13 cellular contexts compared by ENCODE assay signal in genomic region chr15:41882689-41883483, GRCh38. TPM values are rescaled to one million over a fixed set of nuclear protein-coding genes. Genes with fewer than 3 reads are reported as not detected.
A peak's percentile ranks its signal among the peaks of the same experiment; 100 is the strongest.
DNase-seq lines count a peak whose midpoint lies in the region; ATAC-seq, FAIRE-seq and TF ChIP-seq lines count a peak whose summit lies in the region.
"Had no signal": no experiment of that assay in that cellular context is flagged by ENCODE, and none has a peak within 500 bp of the region (broad histone marks: within the 10 kb centered on the region; RNA-seq: fewer than 3 reads in every experiment).

No MANE protein-coding gene starts in this region.

- no peak for TF ChIP-seq CTCF in WTC11 (IDR thresholded peaks at IDR 0.05)
- TF ChIP-seq CTCF in keratinocyte (optimal IDR thresholded peaks at IDR 0.05 in 1 of 3, IDR thresholded peaks at IDR 0.05 in 1 of 3, conservative IDR thresholded peaks at IDR 0.05 in 1 of 3; ENCODE audit: extremely low read depth in 1 of 3, insufficient read depth in 2 of 3, low read length in 3 of 3), result no peak

- ATAC-seq in WTC11, result no peak
- ATAC-seq in stimulated activated naive B cell treated with anti-CD40 and anti-IgM and Interleukin-4, amounts not matched to agents 10 μg/mL and 1 μg/mL and 100 μg/mL, for 72 hours (replicated peaks), result peak; percentile 39 to 52
- ATAC-seq: natural killer cell treated with Interleukin-12 subunit alpha and Interleukin-12 subunit beta and Interleukin-15 and Interleukin-18, amount 100 ng/mL, for 72 hours had no signal

- CTCF ChIA-PET in WTC11 (lab: Charles Lee), result interaction anchor here (1.0 to 2.1 kb wide), 4 partner anchors 10 to 109 kb away, joined by 3 to 14 read pairs (median 5); partner anchors contain the start of gene MAPKBP1

- no peaks in the 10 kb centered on the region for H3K36me3 Mint-ChIP-seq in WTC11
- H3K36me3 Mint-ChIP-seq in stimulated activated naive B cell treated with anti-CD40 and anti-IgM and Interleukin-4, amounts not matched to agents 10 μg/mL and 1 μg/mL and 100 μg/mL, for 72 hours, result peaks cover 0 to 3% of the 10 kb centered on the region in 2 donors
- H3K36me3 Mint-ChIP-seq: natural killer cell treated with Interleukin-12 subunit alpha and Interleukin-12 subunit beta and Interleukin-15 and Interleukin-18, amount 100 ng/mL, for 72 hours had no signal

- no peaks in the 10 kb centered on the region for H3K9me3 ChIP-seq in keratinocyte (ENCODE audit: control insufficient read depth, low read depth, low read length)
- H3K9me3 ChIP-seq: A549, tibial artery had no signal

- H3K27me3 ChIP-seq in keratinocyte (ENCODE audit: control insufficient read depth, extremely low read depth, insufficient read depth, low read length), result peaks cover 15% of the 10 kb centered on the region

- DNase-seq in NCI-H2107 treated with DMSO at 0.1 percent for 48 hours (lab: John Stamatoyannopoulos, UW; ENCODE audit: unreplicated experiment), result peak; percentile 1
- DNase-seq in NCI-H2107 (lab: John Stamatoyannopoulos, UW), result no peak
- no peak for DNase-seq in WTC11 (ENCODE audit: low spot score)
- no peak for DNase-seq in keratinocyte (ENCODE audit: low read depth, low spot score)
- DNase-seq in stimulated activated naive B cell treated with anti-CD40 and anti-IgM and Interleukin-4, amounts not matched to agents 10 μg/mL and 1 μg/mL and 100 μg/mL, for 72 hours, result no peak
- DNase-seq in activated CD8-positive, alpha-beta memory T cell treated with anti-CD3 and anti-CD28 coated beads for 24 hours, result no peak
- DNase-seq in activated CD4-positive, alpha-beta T cell treated with anti-CD3 and anti-CD28 coated beads, Interleukin-2, amount 50 U/mL, for 1 hour, result no peak
- no peak for DNase-seq in activated CD8-positive, alpha-beta memory T cell treated with anti-CD3 and anti-CD28 coated beads, Interleukin-2, amount 50 U/mL, for 4 hours
- DNase-seq: activated T-cell treated with anti-CD3 and anti-CD28 coated beads, Interleukin-2, amount 50 U/mL, for 4 hours; tibial artery had no signal

- peaks cover 33% of the 10 kb centered on the region for H3K27me3 Mint-ChIP-seq in WTC11 (ENCODE audit: low read depth)
- H3K27me3 Mint-ChIP-seq in stimulated activated naive B cell treated with anti-CD40 and anti-IgM and Interleukin-4, amounts not matched to agents 10 μg/mL and 1 μg/mL and 100 μg/mL, for 72 hours, result peaks cover 26 to 36% of the 10 kb centered on the region in 2 donors

- peak overlapping the region; percentile 25 for H3K4me2 ChIP-seq in keratinocyte (ENCODE audit: control insufficient read depth, extremely low read depth, insufficient read depth, low read depth, low read length)
- H3K4me2 ChIP-seq: A549 had no signal

- no peak overlapping the region for H3K27ac Mint-ChIP-seq in WTC11
- no peak overlapping the region for H3K27ac Mint-ChIP-seq in stimulated activated naive B cell treated with anti-CD40 and anti-IgM and Interleukin-4, amounts not matched to agents 10 μg/mL and 1 μg/mL and 100 μg/mL, for 72 hours
- H3K27ac Mint-ChIP-seq: natural killer cell treated with Interleukin-12 subunit alpha and Interleukin-12 subunit beta and Interleukin-15 and Interleukin-18, amount 100 ng/mL, for 72 hours had no signal

- no peak for FAIRE-seq in keratinocyte (lab: Jason Lieb, UNC)
- FAIRE-seq: A549, G401.6 had no signal

- H3K4me3 Mint-ChIP-seq in WTC11, result peak overlapping the region; percentile 40
- no peak overlapping the region for H3K4me3 Mint-ChIP-seq in stimulated activated naive B cell treated with anti-CD40 and anti-IgM and Interleukin-4, amounts not matched to agents 10 μg/mL and 1 μg/mL and 100 μg/mL, for 72 hours
- H3K4me3 Mint-ChIP-seq: activated T-cell treated with anti-CD3 and anti-CD28 coated beads, Interleukin-2, amount 50 U/mL, for 4 hours; natural killer cell treated with Interleukin-12 subunit alpha and Interleukin-12 subunit beta and Interleukin-15 and Interleukin-18, amount 100 ng/mL, for 72 hours had no signal

- peaks cover 7% of the 10 kb centered on the region for H3K4me1 ChIP-seq in keratinocyte (ENCODE audit: control insufficient read depth, extremely low read depth, insufficient read depth, low read length)
- H3K4me1 ChIP-seq: A549 had no signal

- no peak overlapping the region for H3K27ac ChIP-seq in keratinocyte (ENCODE audit: control insufficient read depth, insufficient read depth, low read length)
- H3K27ac ChIP-seq: A549, tibial artery had no signal

- dilution Hi-C loops in keratinocyte (cut with MboI; ENCODE audit: extremely low pct_ligation_motif_present, low sequenced_read_pairs), result no loop called here

- no peaks in the 10 kb centered on the region for H3K9me3 Mint-ChIP-seq in WTC11
- H3K9me3 Mint-ChIP-seq in stimulated activated naive B cell treated with anti-CD40 and anti-IgM and Interleukin-4, amounts not matched to agents 10 μg/mL and 1 μg/mL and 100 μg/mL, for 72 hours, result no peaks in the 10 kb centered on the region
- H3K9me3 Mint-ChIP-seq: activated T-cell treated with anti-CD3 and anti-CD28 coated beads, Interleukin-2, amount 50 U/mL, for 4 hours; natural killer cell treated with Interleukin-12 subunit alpha and Interleukin-12 subunit beta and Interleukin-15 and Interleukin-18, amount 100 ng/mL, for 72 hours had no signal

- H3K79me2 ChIP-seq in keratinocyte (ENCODE audit: control insufficient read depth, insufficient read depth, low read length), result no peaks in the 10 kb centered on the region

- no peak overlapping the region for H3K9ac ChIP-seq in keratinocyte (ENCODE audit: control insufficient read depth, extremely low read depth, insufficient read depth, low read length)

- H3K36me3 ChIP-seq in keratinocyte (ENCODE audit: control insufficient read depth in 2 of 2, extremely low read depth in 1 of 2, insufficient read depth in 2 of 2, low read length in 2 of 2), result no peaks in the 10 kb centered on the region

- POLR2A ChIA-PET in WTC11 (lab: Charles Lee), result no interaction called here

- H3K9me1 ChIP-seq in keratinocyte (ENCODE audit: control insufficient read depth, extremely low read depth, insufficient read depth, low read length), result no peaks in the 10 kb centered on the region

- no peak overlapping the region for H3K4me3 ChIP-seq in keratinocyte (ENCODE audit: control insufficient read depth in 2 of 3, extremely low read depth in 1 of 3, insufficient read depth in 2 of 3, low read depth in 1 of 3, low read length in 3 of 3)
- H3K4me3 ChIP-seq: A549 had no signal

- no peak overlapping the region for H2AFZ ChIP-seq in keratinocyte (ENCODE audit: control insufficient read depth, low read length)

- peaks cover 8% of the 10 kb centered on the region for H3K4me1 Mint-ChIP-seq in WTC11
- H3K4me1 Mint-ChIP-seq in stimulated activated naive B cell treated with anti-CD40 and anti-IgM and Interleukin-4, amounts not matched to agents 10 μg/mL and 1 μg/mL and 100 μg/mL, for 72 hours, result peaks cover 20 to 30% of the 10 kb centered on the region in 2 donors

- no peaks in the 10 kb centered on the region for H4K20me1 ChIP-seq in keratinocyte (ENCODE audit: control insufficient read depth, extremely low read depth, insufficient read depth, low read length)

TF ChIP-seq in WTC11, 78 proteins besides CTCF, POLR2A, EP300 and RAD21:
- TF ChIP-seq KAT7 (CRISPR knock-in tag; IDR thresholded peaks at IDR 0.05; ENCODE audit: borderline replicate concordance), result no peak
- 0 out of 2 replicates have a peak, but pooled peaks have one; percentile 29 for TF ChIP-seq MYBL2 (CRISPR knock-in tag; IDR thresholded peaks at IDR 0.05)
- 0 out of 2 replicates have a peak, but pooled peaks have one; percentile 37 for TF ChIP-seq SP1 (CRISPR knock-in tag; conservative IDR thresholded peaks at IDR 0.05)
TF ChIP-seq in WTC11: peak in this region for 2.

RNA-seq across cellular contexts. Expression of gene SPTBN5, which starts 11.0 kb away (rescaled TPM):
- 1.2 to 2.3 TPM (median 2.0 TPM) in 3 replicates for total RNA-seq in WTC11 (2021)
- 0.61 to 1.1 TPM (median 0.66 TPM) in 3 replicates for polyA plus RNA-seq in keratinocyte
- 0.46 TPM for polyA plus RNA-seq in keratinocyte (2011; ENCODE audit: low read depth)
- polyA plus RNA-seq in keratinocyte (2011; cell fraction: cytosol; rRNA removed), result 0.14 and 0.22 TPM in 2 replicates
- 3.0 and 3.3 TPM in 2 replicates for polyA plus RNA-seq in keratinocyte (2011; cell fraction: nucleus; rRNA removed)
- 0.64 and 1.9 TPM in 2 replicates for polyA plus RNA-seq in keratinocyte (2012; ENCODE audit: low replicate concordance)
- 0.13 to 1.1 TPM (median 0.36 TPM) in 3 replicates for polyA minus RNA-seq in keratinocyte
- polyA minus RNA-seq in keratinocyte (2011; cell fraction: cytosol; rRNA and poly(A)+ RNA removed), result not detected
- polyA minus RNA-seq in keratinocyte (2011; cell fraction: nucleus; rRNA and poly(A)+ RNA removed), result 0.62 and 1.4 TPM in 2 replicates

RNA-seq across cellular contexts. Expression of gene PLA2G4B, which starts 44.2 kb away (rescaled TPM):
- total RNA-seq in WTC11 (2021), result 5.5 to 11.0 TPM (median 7.9 TPM) in 3 replicates
- 3.9 to 9.8 TPM (median 8.6 TPM) in 3 replicates for polyA plus RNA-seq in keratinocyte
- polyA plus RNA-seq in keratinocyte (2011; ENCODE audit: low read depth), result 16.9 TPM
- polyA plus RNA-seq in keratinocyte (2011; cell fraction: cytosol; rRNA removed), result 1.2 and 1.3 TPM in 2 replicates
- 14.1 TPM in 2 replicates for polyA plus RNA-seq in keratinocyte (2011; cell fraction: nucleus; rRNA removed)
- 1.9 and 50.8 TPM in 2 replicates for polyA plus RNA-seq in keratinocyte (2012; ENCODE audit: low replicate concordance)
- polyA minus RNA-seq in keratinocyte, result 0.92 to 6.6 TPM (median 6.6 TPM) in 3 replicates
- 2.1 TPM for polyA minus RNA-seq in keratinocyte (2011; cell fraction: cytosol; rRNA and poly(A)+ RNA removed)
- 7.7 and 8.4 TPM in 2 replicates for polyA minus RNA-seq in keratinocyte (2011; cell fraction: nucleus; rRNA and poly(A)+ RNA removed)

RNA-seq across cellular contexts. Expression of gene JMJD7, which starts 55.0 kb away (rescaled TPM):
- 14.8 to 19.9 TPM (median 18.2 TPM) in 3 replicates for total RNA-seq in WTC11 (2021)
- 7.8 to 8.2 TPM (median 7.8 TPM) in 3 replicates for polyA plus RNA-seq in keratinocyte
- 7.2 TPM for polyA plus RNA-seq in keratinocyte (2011; ENCODE audit: low read depth)
- polyA plus RNA-seq in keratinocyte (2011; cell fraction: cytosol; rRNA removed), result 3.0 and 5.2 TPM in 2 replicates
- polyA plus RNA-seq in keratinocyte (2011; cell fraction: nucleus; rRNA removed), result 2.9 and 5.3 TPM in 2 replicates
- 9.4 and 11.9 TPM in 2 replicates for polyA plus RNA-seq in keratinocyte (2012; ENCODE audit: low replicate concordance)
- polyA minus RNA-seq in keratinocyte, result 2.1 to 5.8 TPM (median 3.3 TPM) in 3 replicates
- polyA minus RNA-seq in keratinocyte (2011; cell fraction: cytosol; rRNA and poly(A)+ RNA removed), result 5.2 TPM
- 1.8 TPM in 1 of 2 replicates, not detected in the other for polyA minus RNA-seq in keratinocyte (2011; cell fraction: nucleus; rRNA and poly(A)+ RNA removed)
